ENCODE assay signal across 28 cellular contexts in the genomic region with DNA sequence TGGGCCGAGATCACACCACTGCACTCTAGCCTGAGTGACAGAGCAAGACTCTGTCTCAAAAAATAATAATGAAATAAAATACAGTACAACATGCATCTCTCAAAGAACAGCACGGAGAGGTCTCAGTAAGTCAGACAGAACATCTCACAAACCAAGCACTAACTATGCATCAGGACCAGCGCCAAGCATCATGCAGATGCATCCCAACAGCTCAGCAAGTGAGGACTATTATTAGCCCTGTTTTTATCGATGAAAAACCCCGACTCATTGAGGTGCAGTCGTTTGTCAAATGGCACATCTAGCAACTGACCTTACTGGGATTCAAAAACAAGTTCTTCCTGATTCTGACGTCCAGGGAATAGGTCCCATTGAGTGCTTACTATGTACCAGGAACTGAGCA. TPM values are rescaled to one million over a fixed set of nuclear protein-coding genes. Genes with fewer than 3 reads are reported as not detected.
"Had no signal": no experiment of that assay in that cellular context is flagged by ENCODE, and none has a peak within 500 bp of the region (broad histone marks: within the 10 kb centered on the region; RNA-seq: fewer than 3 reads in every experiment).

No MANE protein-coding gene starts in this region.

- H3K4me3 ChIP-seq: left lung, spleen, thyroid gland had no signal

- H3K36me3 ChIP-seq: thyroid gland had no signal

- ATAC-seq: activated CD4-positive, alpha-beta T cell treated with anti-CD3 and anti-CD28 coated beads for 36 hours; left lung; stimulated activated naive CD8-positive, alpha-beta T cell treated with anti-CD3 and anti-CD28 coated beads, Interleukin-15, Interleukin-2, amounts not matched to agents 100 U/mL and 50 U/mL, for 24 hours had no signal

- H3K27me3 ChIP-seq: left lung, spleen, thyroid gland had no signal

- H3K27ac Mint-ChIP-seq: activated B cell treated with CpG ODN at 0.5 μM for 24 hours; activated CD4-positive, alpha-beta T cell treated with anti-CD3 and anti-CD28 coated beads for 36 hours; activated naive CD4-positive, alpha-beta T cell treated with anti-CD3 and anti-CD28 coated beads for 36 hours; activated naive CD8-positive, alpha-beta T cell treated with anti-CD3 and anti-CD28 coated beads, Interleukin-2, amount 10 ng/mL, durations not matched to agents 7 days and 5 days; endodermal cell had no signal

- H3K9me3 Mint-ChIP-seq: activated B cell treated with CpG ODN at 0.5 μM for 24 hours; activated naive CD4-positive, alpha-beta T cell treated with anti-CD3 and anti-CD28 coated beads for 36 hours; activated naive CD8-positive, alpha-beta T cell treated with anti-CD3 and anti-CD28 coated beads, Interleukin-2, amount 10 ng/mL, durations not matched to agents 7 days and 5 days; endodermal cell; nephron progenitor cell had no signal

- H3K4me3 Mint-ChIP-seq: activated B cell treated with CpG ODN at 0.5 μM for 24 hours; activated CD4-positive, alpha-beta T cell treated with anti-CD3 and anti-CD28 coated beads for 36 hours; activated naive CD4-positive, alpha-beta T cell treated with anti-CD3 and anti-CD28 coated beads for 36 hours; activated naive CD8-positive, alpha-beta T cell treated with anti-CD3 and anti-CD28 coated beads, Interleukin-2, amount 10 ng/mL, durations not matched to agents 7 days and 5 days; endodermal cell; nephron progenitor cell had no signal

- H3K9me3 ChIP-seq: left lung, spleen, thyroid gland had no signal

- H3K27ac ChIP-seq: epithelial cell of prostate, left lung, spleen, thyroid gland had no signal

- DNase-seq: activated B cell treated with CpG ODN at 0.5 μM for 24 hours; activated CD4-positive, alpha-beta T cell treated with anti-CD3 and anti-CD28 coated beads for 36 hours; activated CD4-positive, alpha-beta T cell treated with anti-CD3 and anti-CD28 coated beads, Interleukin-2, amount 50 U/mL, for 4 hours; activated CD8-positive, alpha-beta memory T cell treated with anti-CD3 and anti-CD28 coated beads for 24 hours; activated CD8-positive, alpha-beta memory T cell treated with anti-CD3 and anti-CD28 coated beads, Interleukin-2, amount 50 U/mL, for 4 hours; activated naive CD4-positive, alpha-beta T cell treated with anti-CD3 and anti-CD28 coated beads for 36 hours; activated naive CD8-positive, alpha-beta T cell treated with anti-CD3 and anti-CD28 coated beads, Interleukin-2, amount 10 ng/mL, durations not matched to agents 7 days and 5 days; activated T-cell treated with anti-CD3 and anti-CD28 coated beads, Interleukin-2, amount 50 U/mL, for 48 hours; amniotic stem cell; cerebellar nuclear complex; cortex of kidney; endodermal cell; mammary epithelial cell; midbrain; nephron progenitor cell; nucleus accumbens; posterior cingulate gyrus; spleen; stimulated activated CD4-positive, alpha-beta T cell treated with anti-CD3 and anti-CD28 coated beads, Interleukin-4, amount 100 ng/mL, for 4 hours; stimulated activated naive CD8-positive, alpha-beta T cell treated with anti-CD3 and anti-CD28 coated beads, Interleukin-15, Interleukin-2, amounts not matched to agents 100 U/mL and 50 U/mL, for 24 hours; substantia nigra; T-helper 1 cell; T1000; thyroid gland had no signal

- H3K27me3 Mint-ChIP-seq: activated B cell treated with CpG ODN at 0.5 μM for 24 hours; activated CD4-positive, alpha-beta T cell treated with anti-CD3 and anti-CD28 coated beads for 36 hours; activated naive CD8-positive, alpha-beta T cell treated with anti-CD3 and anti-CD28 coated beads, Interleukin-2, amount 10 ng/mL, durations not matched to agents 7 days and 5 days had no signal

RNA-seq across cellular contexts. Expression of a gene that starts 45.6 kb away (rescaled TPM):
- total RNA-seq: activated naive CD4-positive, alpha-beta T cell treated with anti-CD3 and anti-CD28 coated beads for 36 hours; renal cortical epithelial cell; urinary bladder had no signal
